Comparison of ENCODE assay signal across 7 cellular contexts in the genomic region with DNA sequence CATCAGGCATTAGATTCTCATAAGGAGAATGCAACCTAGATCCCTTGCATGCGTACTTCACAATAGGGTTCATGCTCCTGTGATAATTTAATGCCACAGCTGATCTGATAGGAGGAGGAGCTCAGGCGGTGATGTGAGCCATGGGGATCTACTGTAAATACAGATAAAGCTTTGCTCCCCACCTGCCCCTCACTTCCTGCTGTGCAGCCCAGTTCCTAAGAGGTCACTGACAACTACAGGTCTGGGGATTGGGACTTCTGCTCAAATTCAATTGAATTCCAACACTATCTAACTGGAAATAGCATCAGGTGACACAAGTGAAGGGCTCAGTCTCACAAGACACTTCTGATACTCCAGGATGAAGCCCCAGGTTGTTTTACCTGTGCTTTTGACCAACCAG. TPM values are rescaled to one million over a fixed set of nuclear protein-coding genes. Genes with fewer than 3 reads are reported as not detected.
"Had no signal": no experiment of that assay in that cellular context is flagged by ENCODE, and none has a peak within 500 bp of the region (broad histone marks: within the 10 kb centered on the region; RNA-seq: fewer than 3 reads in every experiment).

No MANE protein-coding gene starts in this region.

RNA-seq across cellular contexts. Expression of a gene that starts 7.4 kb away (rescaled TPM):
- total RNA-seq: GM23248, GM23338, H1, H4, H7, H9, HFFc6 had no signal
- polyA plus RNA-seq: GM23248, GM23338, H1 had no signal

RNA-seq across cellular contexts. Expression of a gene that starts 32.6 kb away (rescaled TPM):
- total RNA-seq: GM23248, GM23338, H7, H9 had no signal
- polyA plus RNA-seq: GM23338 had no signal

RNA-seq across cellular contexts. Expression of a gene that starts 51.7 kb away (rescaled TPM):
- total RNA-seq: GM23248, GM23338, H7 had no signal
- polyA plus RNA-seq: GM23248 had no signal
